ENCODE assay signal across 11 cellular contexts in the genomic region with DNA sequence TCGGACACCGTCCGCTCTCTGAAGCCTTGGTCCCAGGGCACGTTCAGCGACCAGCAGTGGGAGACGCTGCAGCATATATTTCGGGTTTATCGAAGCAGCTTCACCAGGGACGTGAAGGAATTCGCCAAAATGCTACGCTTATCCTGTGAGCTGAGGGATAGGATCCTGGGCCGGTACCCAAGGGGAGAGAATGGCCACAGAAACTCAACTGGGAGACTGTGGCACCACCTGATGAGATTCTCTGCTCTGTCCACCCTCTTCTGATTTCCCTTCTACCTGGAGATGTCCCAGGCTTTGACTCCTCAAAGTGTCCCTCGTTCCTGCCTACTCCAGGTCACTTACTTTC. TPM values are rescaled to one million over a fixed set of nuclear protein-coding genes. Genes with fewer than 3 reads are reported as not detected.
DNase-seq lines count a peak whose midpoint lies in the region; ATAC-seq and TF ChIP-seq lines count a peak whose summit lies in the region.
"Had no signal": no experiment of that assay in that cellular context is flagged by ENCODE, and none has a peak within 500 bp of the region (broad histone marks: within the 10 kb centered on the region; RNA-seq: fewer than 3 reads in every experiment).

No MANE protein-coding gene starts in this region.

- no peak for DNase-seq in cardiac muscle cell (ENCODE audit: low read depth in 1 of 2, low spot score in 1 of 2)
- no peak for DNase-seq in left cardiac atrium
- DNase-seq in central memory CD8-positive, alpha-beta T cell (ENCODE audit: low spot score in 2 of 2): no peak
- no peak for DNase-seq in type B pancreatic cell (ENCODE audit: extremely low spot score, unreplicated experiment)
- DNase-seq in erythroblast (lab: John Stamatoyannopoulos, UW): no peak
- DNase-seq: COR-L47, SHP77 treated with DMSO at 0.1 percent for 48 hours had no signal

- H3K36me3 ChIP-seq in cardiac muscle cell (no peaks in the 10 kb centered on the region), muscle layer of duodenum (ENCODE audit: control insufficient read depth in 1 of 2, insufficient read depth in 2 of 2, low read length in 2 of 2) (no peaks in the 10 kb centered on the region)

- peaks cover 12% of the 10 kb centered on the region for H3K27me3 ChIP-seq in cardiac muscle cell
- peaks cover 12% of the 10 kb centered on the region for H3K27me3 ChIP-seq in muscle layer of duodenum (ENCODE audit: low read depth, low read length)

- peaks cover 4% of the 10 kb centered on the region for H3K36me3 Mint-ChIP-seq in central memory CD8-positive, alpha-beta T cell (ENCODE audit: insufficient read depth)
- H3K36me3 Mint-ChIP-seq in type B pancreatic cell: no peaks in the 10 kb centered on the region

- peak overlapping the region; percentile 68 for H3K4me3 Mint-ChIP-seq in central memory CD8-positive, alpha-beta T cell
- peak overlapping the region; percentile 88 for H3K4me3 Mint-ChIP-seq in type B pancreatic cell

- H3K27ac Mint-ChIP-seq in central memory CD8-positive, alpha-beta T cell (ENCODE audit: low read depth): no peak overlapping the region
- no peak overlapping the region for H3K27ac Mint-ChIP-seq in type B pancreatic cell

- H3K4me1 ChIP-seq in cardiac muscle cell (ENCODE audit: low read depth) (peaks cover 14% of the 10 kb centered on the region), muscle layer of duodenum (ENCODE audit: control insufficient read depth in 1 of 2, insufficient read depth in 2 of 2, low read length in 2 of 2) (peaks cover 0 to 18% of the 10 kb centered on the region in 2 donors)

- H3K27ac ChIP-seq in cardiac muscle cell: no peak overlapping the region
- no peak overlapping the region for H3K27ac ChIP-seq in muscle layer of duodenum (ENCODE audit: low read length)

- H3K9me3 ChIP-seq in cardiac muscle cell (ENCODE audit: low read depth) (no peaks in the 10 kb centered on the region), muscle layer of duodenum (ENCODE audit: control insufficient read depth in 1 of 2, low read length in 2 of 2) (no peaks in the 10 kb centered on the region)

- intact Hi-C loops in left cardiac atrium (cut with DNase I): no loop called here

- no peak for TF ChIP-seq CTCF in cardiac muscle cell (IDR thresholded peaks at IDR 0.05; ENCODE audit: low read depth, low read length)
- no peak for TF ChIP-seq CTCF in type B pancreatic cell (conservative IDR thresholded peaks at IDR 0.05)

- peaks cover 78% of the 10 kb centered on the region for H3K27me3 Mint-ChIP-seq in central memory CD8-positive, alpha-beta T cell
- H3K27me3 Mint-ChIP-seq in type B pancreatic cell: peaks cover 88% of the 10 kb centered on the region

- no peaks in the 10 kb centered on the region for H3K9me3 Mint-ChIP-seq in central memory CD8-positive, alpha-beta T cell
- H3K9me3 Mint-ChIP-seq in type B pancreatic cell: no peaks in the 10 kb centered on the region

- TF ChIP-seq POLR2A in erythroblast (IDR thresholded peaks at IDR 0.05; ENCODE audit: low read length): no peak

- no peak for ATAC-seq in left cardiac atrium
- ATAC-seq in central memory CD8-positive, alpha-beta T cell (replicated peaks; ENCODE audit: extremely low read depth, poor library complexity, severe bottlenecking): no peak
- no peak for ATAC-seq in activated CD4-positive, CD25-positive, alpha-beta regulatory T cell treated with anti-CD3 and anti-CD28 coated beads, Interleukin-2, amount 50 U/mL, for 24 hours
- ATAC-seq in GM19328 (IDR thresholded peaks at IDR 0.05; ENCODE audit: unreplicated experiment): no peak

- peak overlapping the region; percentile 45 for H3K4me3 ChIP-seq in cardiac muscle cell
- peak overlapping the region; percentile 72 to 75 for H3K4me3 ChIP-seq in muscle layer of duodenum (ENCODE audit: low read depth in 1 of 2, low read length in 2 of 2)

- peaks cover 11% of the 10 kb centered on the region for H3K4me1 Mint-ChIP-seq in central memory CD8-positive, alpha-beta T cell
- H3K4me1 Mint-ChIP-seq in type B pancreatic cell (ENCODE audit: unreplicated experiment): peaks cover 15% of the 10 kb centered on the region

RNA-seq across cellular contexts. Expression of gene CD1D, which starts 0.9 kb away (rescaled TPM):
- total RNA-seq in cardiac muscle cell (4.6 and 5.4 TPM in 2 replicates), left cardiac atrium (under 1 TPM; 0.74 to 0.76 TPM), type B pancreatic cell (ENCODE audit: low replicate concordance) (0.24 and 0.29 TPM in 2 replicates)
- polyA plus RNA-seq in cardiac muscle cell: 6.3 and 8.2 TPM in 2 replicates
- total RNA-seq: pulmonary artery endothelial cell had no signal
